27 cellular contexts compared by ENCODE assay signal in the genomic region with DNA sequence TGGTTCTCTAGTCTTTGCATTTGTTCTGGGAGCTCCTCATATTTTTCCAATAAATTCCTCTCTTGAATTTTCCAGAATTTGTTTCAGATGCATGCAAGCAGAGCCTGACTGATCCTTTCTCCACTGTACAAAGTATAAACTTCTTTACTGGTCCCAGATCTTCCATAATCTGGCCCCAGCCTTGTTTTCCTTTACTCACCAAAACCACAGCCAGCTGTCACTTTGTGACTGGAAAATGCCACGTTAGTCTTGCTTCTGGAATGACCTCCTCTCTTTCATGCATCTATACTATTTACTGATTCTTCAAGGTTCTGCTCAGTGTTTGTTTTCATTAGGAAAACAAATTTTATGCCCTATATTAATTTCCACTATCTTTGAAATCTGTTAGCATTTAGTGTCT.
"Had no signal": no experiment of that assay in that cellular context is flagged by ENCODE, and none has a peak within 500 bp of the region (broad histone marks: within the 10 kb centered on the region; RNA-seq: fewer than 3 reads in every experiment).

No MANE protein-coding gene starts in this region.

- DNase-seq: activated CD4-positive, alpha-beta T cell treated with anti-CD3 and anti-CD28 coated beads, Interleukin-2, amount 50 U/mL, for 1 hour; activated CD4-positive, CD25-positive, alpha-beta regulatory T cell treated with anti-CD3 and anti-CD28 coated beads, Interleukin-2, amount 50 U/mL, for 72 hours; activated T-cell treated with anti-CD3 and anti-CD28 coated beads, Interleukin-2, amount 50 U/mL, for 1 hour; adrenal gland; central memory CD4-positive, alpha-beta T cell; effector memory CD4-positive, alpha-beta T cell; foreskin melanocyte; glutamatergic neuron; hippocampal formation; kidney glomerular epithelial cell; left lung; pancreas; psoas muscle; stimulated activated CD4-positive, alpha-beta T cell treated with anti-CD3 and anti-CD28 coated beads, Interleukin-2, amount 100 ng/mL, for 24 hours; stimulated activated naive CD8-positive, alpha-beta T cell treated with anti-CD3 and anti-CD28 coated beads, Interleukin-15, amount 100 ng/mL, for 72 hours; tibial artery; WERI-Rb-1 had no signal

- H3K4me3 ChIP-seq: adrenal gland, ascending aorta, left lung, lung, pancreas, psoas muscle, right atrium auricular region, tibial artery had no signal

- H3K36me3 Mint-ChIP-seq: activated naive CD8-positive, alpha-beta T cell; mesothelial cell of epicardium; stimulated activated effector memory CD8-positive, alpha-beta T cell treated with anti-CD3 and anti-CD28 coated beads, Interleukin-12 subunit alpha, Interleukin-12 subunit beta, amount 100 ng/mL, for 72 hours had no signal

- H3K27ac Mint-ChIP-seq: activated naive CD8-positive, alpha-beta T cell; activated T-helper 17 cell treated with anti-CD3 and anti-CD28 coated beads, Interleukin-2, amount 50 U/mL, for 72 hours; mesothelial cell of epicardium; nephron; stimulated activated effector memory CD8-positive, alpha-beta T cell treated with anti-CD3 and anti-CD28 coated beads, Interleukin-12 subunit alpha, Interleukin-12 subunit beta, amount 100 ng/mL, for 72 hours; T-helper 2 cell treated with Interferon-gamma antibody and Interleukin-4, amounts not matched to agents 5 μg/mL and 100 μg/mL, for 36 hours had no signal

- H3K9me3 Mint-ChIP-seq: activated T-helper 17 cell treated with anti-CD3 and anti-CD28 coated beads, Interleukin-2, amount 50 U/mL, for 72 hours; nephron; stimulated activated effector memory CD8-positive, alpha-beta T cell treated with anti-CD3 and anti-CD28 coated beads, Interleukin-12 subunit alpha, Interleukin-12 subunit beta, amount 100 ng/mL, for 72 hours; stimulated activated naive CD8-positive, alpha-beta T cell treated with anti-CD3 and anti-CD28 coated beads, Interleukin-15, amount 100 ng/mL, for 72 hours; T-helper 2 cell treated with Interferon-gamma antibody and Interleukin-4, amounts not matched to agents 5 μg/mL and 100 μg/mL, for 36 hours had no signal

- ATAC-seq: activated T-helper 17 cell treated with anti-CD3 and anti-CD28 coated beads, Interleukin-2, amount 50 U/mL, for 72 hours; left lung; pancreas; psoas muscle; stimulated activated effector memory CD8-positive, alpha-beta T cell treated with anti-CD3 and anti-CD28 coated beads, Interleukin-12 subunit alpha, Interleukin-12 subunit beta, amount 100 ng/mL, for 72 hours; stimulated activated naive CD8-positive, alpha-beta T cell treated with anti-CD3 and anti-CD28 coated beads, Interleukin-15, amount 100 ng/mL, for 72 hours had no signal

- H3K4me1 Mint-ChIP-seq: activated T-helper 17 cell treated with anti-CD3 and anti-CD28 coated beads, Interleukin-2, amount 50 U/mL, for 72 hours; stimulated activated effector memory CD8-positive, alpha-beta T cell treated with anti-CD3 and anti-CD28 coated beads, Interleukin-12 subunit alpha, Interleukin-12 subunit beta, amount 100 ng/mL, for 72 hours; stimulated activated naive CD8-positive, alpha-beta T cell treated with anti-CD3 and anti-CD28 coated beads, Interleukin-15, amount 100 ng/mL, for 72 hours had no signal

- H3K4me3 Mint-ChIP-seq: activated naive CD8-positive, alpha-beta T cell; activated T-helper 17 cell treated with anti-CD3 and anti-CD28 coated beads, Interleukin-2, amount 50 U/mL, for 72 hours; mesothelial cell of epicardium; nephron; stimulated activated effector memory CD8-positive, alpha-beta T cell treated with anti-CD3 and anti-CD28 coated beads, Interleukin-12 subunit alpha, Interleukin-12 subunit beta, amount 100 ng/mL, for 72 hours; stimulated activated naive CD8-positive, alpha-beta T cell treated with anti-CD3 and anti-CD28 coated beads, Interleukin-15, amount 100 ng/mL, for 72 hours; T-helper 2 cell treated with Interferon-gamma antibody and Interleukin-4, amounts not matched to agents 5 μg/mL and 100 μg/mL, for 36 hours had no signal

- H3K27me3 Mint-ChIP-seq: activated T-helper 17 cell treated with anti-CD3 and anti-CD28 coated beads, Interleukin-2, amount 50 U/mL, for 72 hours; stimulated activated naive CD8-positive, alpha-beta T cell treated with anti-CD3 and anti-CD28 coated beads, Interleukin-15, amount 100 ng/mL, for 72 hours had no signal

- H3K4me1 ChIP-seq: ascending aorta, left lung, pancreas, right atrium auricular region, tibial artery had no signal

- H3K9me3 ChIP-seq: adrenal gland, ascending aorta, left lung, neutrophil, pancreas, psoas muscle, right atrium auricular region, tibial artery had no signal

- H3K27me3 ChIP-seq: adrenal gland, ascending aorta, left lung, neutrophil, pancreas, right atrium auricular region, tibial artery had no signal

- H3K27ac ChIP-seq: adrenal gland, ascending aorta, left lung, neutrophil, pancreas, psoas muscle, right atrium auricular region, tibial artery, WERI-Rb-1 had no signal
